ENCODE assay signal across 15 cellular contexts in genomic region chr19:33927789-33928457, GRCh38.
DNase-seq lines count a peak whose midpoint lies in the region; ATAC-seq, FAIRE-seq and TF ChIP-seq lines count a peak whose summit lies in the region.
"Had no signal": no experiment of that assay in that cellular context is flagged by ENCODE, and none has a peak within 500 bp of the region (broad histone marks: within the 10 kb centered on the region; RNA-seq: fewer than 3 reads in every experiment).

No MANE protein-coding gene starts in this region.

- H3K36me3 ChIP-seq in HUES6 (ENCODE audit: control insufficient read depth, insufficient read depth, low read length) = no peaks in the 10 kb centered on the region
- H3K36me3 ChIP-seq: BLaER1, HAP-1 had no signal

- POLR2A ChIA-PET in A549 (lab: Yijun Ruan, JAX) = no interaction called here

- peak; percentile 70 for FAIRE-seq in A549 (lab: Jason Lieb, UNC)

- H3K27me3 ChIP-seq in HUES6 (ENCODE audit: control insufficient read depth, insufficient read depth, low read length) = no peaks in the 10 kb centered on the region
- H3K27me3 ChIP-seq: BLaER1 had no signal

- H3K36me3 Mint-ChIP-seq in endothelial cell (ENCODE audit: low read depth, unreplicated experiment) (no peaks in the 10 kb centered on the region), glutamatergic neuron (ENCODE audit: unreplicated experiment) (peaks cover 6% of the 10 kb centered on the region)
- H3K36me3 Mint-ChIP-seq: CD14-positive monocyte; CD4-positive, alpha-beta memory T cell had no signal

- CTCF ChIA-PET in A549 (lab: Yijun Ruan, JAX) = no interaction called here

- no peak for TF ChIP-seq RAD21 in A549 (conservative IDR thresholded peaks at IDR 0.05 in 1 of 2, IDR thresholded peaks at IDR 0.05 in 1 of 2)

- TF ChIP-seq POLR2A in A549 (IDR thresholded peaks at IDR 0.05; ENCODE audit: low read length) = no peak

- no peak overlapping the region for H3K9ac ChIP-seq in HUES6 (ENCODE audit: low read length)
- H3K9ac ChIP-seq: BLaER1 had no signal

- H3K4me3 ChIP-seq in A549 (no peak overlapping the region), HUES6 (ENCODE audit: low read depth, low read length) (peak overlapping the region; percentile 17; the same call in 1 of the 2 replicates)
- H3K4me3 ChIP-seq: BLaER1, HAP-1 had no signal

- H3K4me2 ChIP-seq in A549 = no peak overlapping the region
- H3K4me2 ChIP-seq: BLaER1 had no signal

- TF ChIP-seq CTCF in A549 (IDR thresholded peaks at IDR 0.05) (no peak), endothelial cell (IDR thresholded peaks at IDR 0.05; ENCODE audit: unreplicated experiment) (no peak), glutamatergic neuron (IDR thresholded peaks at IDR 0.05; ENCODE audit: partially characterized antibody, unreplicated experiment) (no peak)

- H3K27ac ChIP-seq in A549 (no peak overlapping the region), HUES6 (ENCODE audit: low read depth, low read length) (0 out of 2 replicates have a peak overlapping the region, but pooled peaks have one; percentile 18)
- H3K27ac ChIP-seq: 22Rv1, BLaER1 had no signal

- H3K9me3 ChIP-seq in A549 (no peaks in the 10 kb centered on the region; the same call in 1 of the 3 replicates), HUES6 (ENCODE audit: control insufficient read depth, insufficient read depth, low read depth, low read length) (no peaks in the 10 kb centered on the region)
- H3K9me3 ChIP-seq: BLaER1, HAP-1 had no signal

- H3K27me3 Mint-ChIP-seq in endothelial cell (ENCODE audit: unreplicated experiment) (peaks cover 6% of the 10 kb centered on the region), glutamatergic neuron (ENCODE audit: unreplicated experiment) (peaks cover 8% of the 10 kb centered on the region)

- H3K4me3 Mint-ChIP-seq in endothelial cell (ENCODE audit: unreplicated experiment) (peak overlapping the region; percentile 40), glutamatergic neuron (ENCODE audit: unreplicated experiment) (no peak overlapping the region)
- H3K4me3 Mint-ChIP-seq: CD14-positive monocyte; CD4-positive, alpha-beta memory T cell had no signal

- H3K4me1 Mint-ChIP-seq in endothelial cell (ENCODE audit: unreplicated experiment) (peaks cover 2% of the 10 kb centered on the region), glutamatergic neuron (ENCODE audit: low read depth, unreplicated experiment) (no peaks in the 10 kb centered on the region)
- H3K4me1 Mint-ChIP-seq: CD14-positive monocyte; CD4-positive, alpha-beta memory T cell had no signal

- H3K4me1 ChIP-seq in A549 (no peaks in the 10 kb centered on the region), HUES6 (ENCODE audit: control insufficient read depth, insufficient read depth, low read length) (peaks cover 22% of the 10 kb centered on the region)
- H3K4me1 ChIP-seq: BLaER1 had no signal

- no peak for ATAC-seq in A549

- 11% methylated on average over 5 of the region's 5 CpGs for WGBS in A549 (ENCODE audit: missing lambda C conversion rate)

- H3K27ac Mint-ChIP-seq in endothelial cell (ENCODE audit: unreplicated experiment) (no peak overlapping the region), glutamatergic neuron (ENCODE audit: unreplicated experiment) (no peak overlapping the region)
- H3K27ac Mint-ChIP-seq: CD14-positive monocyte had no signal

- H3K9me3 Mint-ChIP-seq in endothelial cell (ENCODE audit: unreplicated experiment) (no peaks in the 10 kb centered on the region), glutamatergic neuron (ENCODE audit: unreplicated experiment) (peaks cover 2% of the 10 kb centered on the region)

- DNase-seq in A549 (ENCODE audit: low read depth in 1 of 2, low spot score in 1 of 2) = no peak
- no peak for DNase-seq in endothelial cell (ENCODE audit: low spot score)
- DNase-seq in iPS-NIHi11 (ENCODE audit: low spot score) = peak; percentile 44
- no peak for DNase-seq in glutamatergic neuron
- no peak for DNase-seq in NK-92 treated with Interleukin-12 subunit alpha and Interleukin-12 subunit beta, amount 100 ng/mL, for 24 hours (lab: John Stamatoyannopoulos, UW)
- DNase-seq in NCI-H510A (lab: John Stamatoyannopoulos, UW) = no peak
- DNase-seq: CD4-positive, alpha-beta memory T cell; DMS79 treated with DMSO at 0.1 percent for 48 hours; GF-D8; GOT3 had no signal

- no peak for TF ChIP-seq EP300 in A549 (IDR thresholded peaks at IDR 0.05)

TF ChIP-seq in A549, 52 proteins besides CTCF, POLR2A, EP300 and RAD21:
- no peak for TF ChIP-seq FOSL2 (IDR thresholded peaks at IDR 0.05)
- no peak for TF ChIP-seq FOSL2 (CRISPR knock-in tag; IDR thresholded peaks at IDR 0.05)
- TF ChIP-seq HEYL (CRISPR knock-in tag; IDR thresholded peaks at IDR 0.05) = no peak
- no peak for TF ChIP-seq RARB (CRISPR knock-in tag; IDR thresholded peaks at IDR 0.05)
- no peak for TF ChIP-seq RFX5 (IDR thresholded peaks at IDR 0.05)
- TF ChIP-seq TFCP2L1 (CRISPR knock-in tag; IDR thresholded peaks at IDR 0.05) = no peak
- TF ChIP-seq ZSCAN20 (CRISPR knock-in tag; IDR thresholded peaks at IDR 0.05) = no peak
- no peak for TF ChIP-seq MAZ (IDR thresholded peaks at IDR 0.05; ENCODE audit: borderline replicate concordance, low read depth, low read length)
